In genomic region chr17:28938552-28938951, GRCh38 we compare ENCODE assay signal across 14 cellular contexts. TPM values are rescaled to one million over a fixed set of nuclear protein-coding genes. Genes with fewer than 3 reads are reported as not detected.
DNase-seq lines count a peak whose midpoint lies in the region; ATAC-seq lines count a peak whose summit lies in the region.
"Had no signal": no experiment of that assay in that cellular context is flagged by ENCODE, and none has a peak within 500 bp of the region (broad histone marks: within the 10 kb centered on the region; RNA-seq: fewer than 3 reads in every experiment).

No MANE protein-coding gene starts in this region.

- H3K36me3 Mint-ChIP-seq in activated T-cell treated with anti-CD3 and anti-CD28 coated beads, Interleukin-2, amount 50 U/mL, for 72 hours (ENCODE audit: insufficient read depth in 2 of 2): peaks cover 2 to 30% of the 10 kb centered on the region in 2 donors
- H3K36me3 Mint-ChIP-seq: naive B cell had no signal

- H3K27ac ChIP-seq in angular gyrus (ENCODE audit: low read depth, low read length) (peak overlapping the region; percentile 39), substantia nigra (ENCODE audit: low read depth, low read length, poor library complexity, severe bottlenecking) (peak overlapping the region; percentile 60)

- no peaks in the 10 kb centered on the region for H3K9me3 Mint-ChIP-seq in activated T-cell treated with anti-CD3 and anti-CD28 coated beads, Interleukin-2, amount 50 U/mL, for 72 hours
- H3K9me3 Mint-ChIP-seq: activated naive CD4-positive, alpha-beta T cell treated with anti-CD3 and anti-CD28 coated beads for 36 hours; naive B cell had no signal

- peaks cover 85% of the 10 kb centered on the region for H3K4me1 Mint-ChIP-seq in activated T-cell treated with anti-CD3 and anti-CD28 coated beads, Interleukin-2, amount 50 U/mL, for 72 hours (ENCODE audit: low read depth)

- no peak overlapping the region for H3K4me3 Mint-ChIP-seq in activated T-cell treated with anti-CD3 and anti-CD28 coated beads, Interleukin-2, amount 50 U/mL, for 72 hours
- H3K4me3 Mint-ChIP-seq: activated naive CD4-positive, alpha-beta T cell treated with anti-CD3 and anti-CD28 coated beads for 36 hours had no signal

- no peak for DNase-seq in activated T-cell treated with anti-CD3 and anti-CD28 coated beads, Interleukin-2, amount 50 U/mL, for 72 hours
- DNase-seq in activated T-cell treated with anti-CD3 and anti-CD28 coated beads for 4 hours (no peak), iris pigment epithelial cell (ENCODE audit: low read depth) (peak; percentile 23), substantia nigra (lab: John Stamatoyannopoulos, UW) (peak in 14 of 49 donors; percentile 7 to 39 (median 24)), SW 1271 (lab: John Stamatoyannopoulos, UW) (no peak)
- DNase-seq in NK-92 treated with Interleukin-12 subunit alpha and Interleukin-12 subunit beta, amount 100 ng/mL, for 24 hours (lab: John Stamatoyannopoulos, UW): no peak
- DNase-seq: activated CD4-positive, alpha-beta T cell treated with anti-CD3 and anti-CD28 coated beads, Interleukin-2, amount 50 U/mL, for 4 hours; activated naive CD4-positive, alpha-beta T cell treated with anti-CD3 and anti-CD28 coated beads for 36 hours; DMS 273 treated with DMSO at 0.1 percent for 48 hours; naive B cell; spleen; T-helper 1 cell had no signal

- no peak for ATAC-seq in activated T-cell treated with anti-CD3 and anti-CD28 coated beads, Interleukin-2, amount 50 U/mL, for 72 hours (replicated peaks in 1 of 2)
- no peak for ATAC-seq in HG03280 (IDR thresholded peaks at IDR 0.05; ENCODE audit: unreplicated experiment)

- H3K27me3 Mint-ChIP-seq in activated T-cell treated with anti-CD3 and anti-CD28 coated beads, Interleukin-2, amount 50 U/mL, for 72 hours (ENCODE audit: low read depth): no peaks in the 10 kb centered on the region
- H3K27me3 Mint-ChIP-seq: naive B cell had no signal

- peak overlapping the region; percentile 76 for H3K27ac Mint-ChIP-seq in activated T-cell treated with anti-CD3 and anti-CD28 coated beads, Interleukin-2, amount 50 U/mL, for 72 hours
- H3K27ac Mint-ChIP-seq: activated naive CD4-positive, alpha-beta T cell treated with anti-CD3 and anti-CD28 coated beads for 36 hours had no signal

RNA-seq across cellular contexts. Expression of gene PHF12, which starts 12.8 kb away (rescaled TPM):
- total RNA-seq in activated T-cell treated with anti-CD3 and anti-CD28 coated beads, Interleukin-2, amount 50 U/mL, for 72 hours: 10 to 100 TPM; 67.7 to 81.6 TPM

RNA-seq across cellular contexts. Expression of gene DHRS13, which starts 35.7 kb away (rescaled TPM):
- total RNA-seq in activated T-cell treated with anti-CD3 and anti-CD28 coated beads, Interleukin-2, amount 50 U/mL, for 72 hours: 10 to 100 TPM; 21.3 to 25.3 TPM

RNA-seq across cellular contexts. Expression of gene FLOT2, which starts 41.0 kb away (rescaled TPM):
- 100 to 1,000 TPM; 138 to 141 TPM for total RNA-seq in activated T-cell treated with anti-CD3 and anti-CD28 coated beads, Interleukin-2, amount 50 U/mL, for 72 hours
